12 cellular contexts compared by ENCODE assay signal in genomic region chr15:90750186-90750585, GRCh38. TPM values are rescaled to one million over a fixed set of nuclear protein-coding genes. Genes with fewer than 3 reads are reported as not detected.
A peak's percentile ranks its signal among the peaks of the same experiment; 100 is the strongest.
DNase-seq lines count a peak whose midpoint lies in the region; ATAC-seq and TF ChIP-seq lines count a peak whose summit lies in the region.
"Had no signal": no experiment of that assay in that cellular context is flagged by ENCODE, and none has a peak within 500 bp of the region (broad histone marks: within the 10 kb centered on the region; RNA-seq: fewer than 3 reads in every experiment).

No MANE protein-coding gene starts in this region.

- DNase-seq in CD14-positive monocyte (ENCODE audit: low spot score) (peak; percentile 52), SK-N-DZ (ENCODE audit: low spot score) (peak; percentile 21), dorsolateral prefrontal cortex (no peak), kidney tubule cell (ENCODE audit: low spot score) (no peak), tibial artery (no peak), NCI-H1092 (lab: John Stamatoyannopoulos, UW) (no peak)
- DNase-seq: MM.1S had no signal

- H3K9me3 ChIP-seq in tibial artery: no peaks in the 10 kb centered on the region
- H3K9me3 ChIP-seq: ascending aorta had no signal

- H3K4me3 ChIP-seq in dorsolateral prefrontal cortex: peak overlapping the region; percentile 1 to 59 (median 40)
- no peak overlapping the region for H3K4me3 ChIP-seq in tibial artery
- H3K4me3 ChIP-seq: ascending aorta, neural progenitor cell had no signal

- H3K27me3 ChIP-seq in dorsolateral prefrontal cortex (no peaks in the 10 kb centered on the region), tibial artery (no peaks in the 10 kb centered on the region)
- H3K27me3 ChIP-seq: ascending aorta, neural progenitor cell had no signal

- no peak for TF ChIP-seq CTCF in CD14-positive monocyte (IDR thresholded peaks at IDR 0.05)
- no peak for TF ChIP-seq CTCF in dorsolateral prefrontal cortex (IDR thresholded peaks at IDR 0.05 in 54 of 56, conservative IDR thresholded peaks at IDR 0.05 in 2 of 56; ENCODE audit: low read depth in 1 of 56, partially characterized antibody in 56 of 56)
- TF ChIP-seq CTCF in tibial artery (IDR thresholded peaks at IDR 0.05): no peak

- H3K36me3 ChIP-seq in tibial artery: no peaks in the 10 kb centered on the region
- H3K36me3 ChIP-seq: ascending aorta had no signal

- peak overlapping the region; percentile 60 to 89 (median 83) for H3K27ac Mint-ChIP-seq in CD14-positive monocyte
- H3K27ac Mint-ChIP-seq: neural progenitor cell had no signal

- H3K27ac ChIP-seq in dorsolateral prefrontal cortex (peak overlapping the region in 4 of 59 donors; percentile 11 to 54 (median 38)), tibial artery (no peak overlapping the region)
- H3K27ac ChIP-seq: ascending aorta, C4-2B, neural progenitor cell had no signal

- peak overlapping the region; percentile 69 to 79 for H3K4me3 Mint-ChIP-seq in CD14-positive monocyte
- H3K4me3 Mint-ChIP-seq: neural progenitor cell had no signal

- H3K36me3 Mint-ChIP-seq in CD14-positive monocyte: peaks cover 5 to 8% of the 10 kb centered on the region in 2 donors

- ATAC-seq in GM21367 (IDR thresholded peaks at IDR 0.05; ENCODE audit: unreplicated experiment) (peak; percentile 50), GM18511 (IDR thresholded peaks at IDR 0.05; ENCODE audit: unreplicated experiment) (no peak)

- no peaks in the 10 kb centered on the region for H3K4me1 ChIP-seq in tibial artery
- H3K4me1 ChIP-seq: ascending aorta had no signal

- peaks cover 33% of the 10 kb centered on the region for H3K4me1 Mint-ChIP-seq in CD14-positive monocyte

- no peaks in the 10 kb centered on the region for H3K9me3 Mint-ChIP-seq in CD14-positive monocyte
- H3K9me3 Mint-ChIP-seq: neural progenitor cell had no signal

- H3K27me3 Mint-ChIP-seq in CD14-positive monocyte (ENCODE audit: low read depth in 3 of 3): no peaks in the 10 kb centered on the region

- intact Hi-C loops in CD14-positive monocyte (cut with micrococcal nuclease) (no loop called here), dorsolateral prefrontal cortex (cut with DNase I) (no loop called here), tibial artery (cut with DNase I; ENCODE audit: low total_unique reads) (no loop called here)

RNA-seq across cellular contexts. Expression of gene BLM, which starts 33.0 kb away (rescaled TPM):
- 1 to 10 TPM in 1 of 2 donors, under 1 TPM in 1; 0.69 to 2.3 TPM for polyA plus RNA-seq in CD14-positive monocyte
- 30.4 and 32.2 TPM in 2 replicates for polyA plus RNA-seq in SK-N-DZ (2014; cell fraction: cytosol; rRNA removed)
- polyA plus RNA-seq in SK-N-DZ (2014; cell fraction: nucleus; rRNA removed): 31.4 and 54.6 TPM in 2 replicates
- total RNA-seq in dorsolateral prefrontal cortex: 10 to 100 TPM in 3 of 120 experiments, 1 to 10 TPM in 117; 1.9 to 12.9 (median 5.7) TPM

Comparison
In these comparisons a context has a peak if more than half of its experiments do, and no peak if none do; other contexts are left out.
1. DNase-seq: peak in CD14-positive monocyte (single experiment) and SK-N-DZ (single experiment); none in dorsolateral prefrontal cortex (0 of 10), kidney tubule cell (single experiment), tibial artery (0 of 2) and NCI-H1092 (single experiment).
2. H3K4me3 ChIP-seq: peak in dorsolateral prefrontal cortex (59 of 59); none in tibial artery (0 of 2).